In the genomic region with DNA sequence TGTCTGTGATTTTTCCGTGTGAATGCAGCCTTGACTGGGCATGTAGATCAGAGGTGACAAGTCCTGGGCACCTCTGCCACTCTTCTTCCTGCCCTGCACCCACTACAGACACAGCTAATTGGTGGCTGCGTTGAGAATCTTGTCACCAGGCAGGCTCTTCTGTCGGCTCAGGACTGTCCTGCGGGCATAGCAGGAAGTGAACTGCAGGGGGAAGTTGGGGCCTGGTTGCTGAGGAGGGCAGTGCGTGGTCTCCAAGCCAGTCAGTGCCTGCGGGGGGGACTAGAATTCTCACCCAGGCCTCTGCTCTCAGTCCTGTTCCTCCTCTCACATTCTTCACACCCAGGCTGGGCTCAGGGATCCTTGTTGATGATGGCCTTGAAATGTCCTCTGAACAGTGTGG, we compare ENCODE assay signal across 22 cellular contexts. TPM values are rescaled to one million over a fixed set of nuclear protein-coding genes. Genes with fewer than 3 reads are reported as not detected.
A peak's percentile ranks its signal among the peaks of the same experiment; 100 is the strongest.
DNase-seq lines count a peak whose midpoint lies in the region; ATAC-seq and TF ChIP-seq lines count a peak whose summit lies in the region.
"Had no signal": no experiment of that assay in that cellular context is flagged by ENCODE, and none has a peak within 500 bp of the region (broad histone marks: within the 10 kb centered on the region; RNA-seq: fewer than 3 reads in every experiment).

No MANE protein-coding gene starts in this region.

- no peaks in the 10 kb centered on the region for H3K36me3 ChIP-seq in GM23338 (ENCODE audit: insufficient read depth)
- H3K36me3 ChIP-seq in HUES64 (ENCODE audit: insufficient read depth, low read length): no peaks in the 10 kb centered on the region
- no peaks in the 10 kb centered on the region for H3K36me3 ChIP-seq in NT2/D1 (ENCODE audit: insufficient read depth, insufficient read length, low read length)
- H3K36me3 ChIP-seq in endodermal cell (ENCODE audit: control insufficient read depth, insufficient read depth, low read length): no peaks in the 10 kb centered on the region
- H3K36me3 ChIP-seq: SJSA1 had no signal

- no peak overlapping the region for H3K4me2 ChIP-seq in GM23338

- no peaks in the 10 kb centered on the region for H3K9me3 ChIP-seq in HUES64 (ENCODE audit: insufficient read depth, low read depth, low read length)
- H3K9me3 ChIP-seq in NT2/D1 (ENCODE audit: insufficient read depth, low read length): peaks cover 4% of the 10 kb centered on the region; the same call in 1 of the 2 replicates
- no peaks in the 10 kb centered on the region for H3K9me3 ChIP-seq in endodermal cell (ENCODE audit: control insufficient read depth, low read length)
- H3K9me3 ChIP-seq: SJSA1 had no signal

- H3K27ac Mint-ChIP-seq in GM23338 (no peak overlapping the region), endodermal cell (peak overlapping the region; percentile 48)
- H3K27ac Mint-ChIP-seq: CD4-positive, alpha-beta T cell had no signal

- no peaks in the 10 kb centered on the region; the same call in 1 of the 3 replicates for H3K36me3 Mint-ChIP-seq in GM23338 (ENCODE audit: low read depth)
- peaks cover 2% of the 10 kb centered on the region for H3K36me3 Mint-ChIP-seq in endodermal cell (ENCODE audit: low read depth)

- no peaks in the 10 kb centered on the region for H3K79me2 ChIP-seq in GM23338 (replicated peaks; ENCODE audit: insufficient read depth)

- H3K9me3 Mint-ChIP-seq in GM23338 (no peaks in the 10 kb centered on the region; the same call in 2 of the 3 replicates), endodermal cell (no peaks in the 10 kb centered on the region)
- H3K9me3 Mint-ChIP-seq: CD4-positive, alpha-beta T cell had no signal

- H3K27ac ChIP-seq in GM23338 (ENCODE audit: low read depth) (no peak overlapping the region), HUES64 (ENCODE audit: low read depth, low read length) (no peak overlapping the region), endodermal cell (ENCODE audit: low read depth, low read length) (no peak overlapping the region)
- H3K27ac ChIP-seq: GM23248, SJSA1 had no signal

- TF ChIP-seq CTCF in GM23338 (conservative IDR thresholded peaks at IDR 0.05; ENCODE audit: low read depth in 2 of 2) (no peak), endodermal cell (conservative IDR thresholded peaks at IDR 0.05) (no peak)

- H3K4me1 Mint-ChIP-seq in GM23338: peaks cover 18% of the 10 kb centered on the region
- no peaks in the 10 kb centered on the region for H3K4me1 Mint-ChIP-seq in endodermal cell

- H2AFZ ChIP-seq in GM23338: no peak overlapping the region
- H2AFZ ChIP-seq: GM23248 had no signal

- H3K27me3 ChIP-seq in GM23338 (ENCODE audit: insufficient read depth) (no peaks in the 10 kb centered on the region), HUES64 (ENCODE audit: insufficient read depth, low read length) (no peaks in the 10 kb centered on the region), NT2/D1 (ENCODE audit: insufficient read depth, insufficient read length) (no peaks in the 10 kb centered on the region), endodermal cell (ENCODE audit: control insufficient read depth, insufficient read depth, low read length, poor library complexity, severe bottlenecking) (no peaks in the 10 kb centered on the region)

- H3K4me1 ChIP-seq in GM23338 (ENCODE audit: insufficient read depth) (peaks cover 5% of the 10 kb centered on the region; the same call in 1 of the 2 replicates), HUES64 (ENCODE audit: insufficient read depth, low read length) (peaks cover under 1% of the 10 kb centered on the region), NT2/D1 (ENCODE audit: insufficient read depth, insufficient read length) (peaks cover 30% of the 10 kb centered on the region), endodermal cell (ENCODE audit: control insufficient read depth, insufficient read depth, low read length) (no peaks in the 10 kb centered on the region)
- H3K4me1 ChIP-seq: SJSA1 had no signal

- DNase-seq in GM23338 (ENCODE audit: low spot score) (no peak), NT2/D1 (ENCODE audit: low read depth, low spot score) (no peak), endodermal cell (no peak), NCI-H526 treated with DMSO at 0.1 percent for 48 hours (lab: John Stamatoyannopoulos, UW) (no peak)
- no peak for DNase-seq in activated CD4-positive, alpha-beta T cell treated with anti-CD3 and anti-CD28 coated beads, Interleukin-2, amount 50 U/mL, for 4 hours
- DNase-seq: CD4-positive, alpha-beta T cell; DMS79; NCI-H1048; NCI-H1436; NCI-H187 treated with DMSO at 0.1 percent for 48 hours; NCI-H2107; NCI-H510A; NCI-H748 treated with DMSO at 0.1 percent for 48 hours; NK-92 treated with Interleukin-12 subunit alpha and Interleukin-12 subunit beta, amount 100 ng/mL, for 24 hours had no signal

- WGBS in HUES64: 70% methylated on average over 6 of the region's 6 CpGs
- WGBS in endodermal cell (ENCODE audit: insufficient coverage in 1 of 2, insufficient read length in 1 of 2), 2 experiments: 60 to 68% methylated on average over 4 to 6 of the region's 6 CpGs

- no peaks in the 10 kb centered on the region for H3F3A ChIP-seq in GM23338 (replicated peaks; ENCODE audit: low read depth)

- H3K4me3 ChIP-seq in GM23338 (no peak overlapping the region), HUES64 (ENCODE audit: low read length) (no peak overlapping the region), NT2/D1 (ENCODE audit: insufficient read length, low read depth) (no peak overlapping the region), endodermal cell (ENCODE audit: low read length) (no peak overlapping the region)
- H3K4me3 ChIP-seq: GM23248, K562, SJSA1 had no signal

- H3K9me2 ChIP-seq in GM23338 (ENCODE audit: insufficient read depth): no peaks in the 10 kb centered on the region

- peak; percentile 9 for ATAC-seq in GM23338
- ATAC-seq in HG02759 (IDR thresholded peaks at IDR 0.05; ENCODE audit: unreplicated experiment): no peak
- ATAC-seq in GM21717 (IDR thresholded peaks at IDR 0.05; ENCODE audit: unreplicated experiment): no peak

- H3K27me3 Mint-ChIP-seq in GM23338 (ENCODE audit: insufficient read depth, low read depth, poor library complexity): peaks cover 12% of the 10 kb centered on the region
- H3K27me3 Mint-ChIP-seq in endodermal cell (ENCODE audit: insufficient read depth): no peaks in the 10 kb centered on the region
- H3K27me3 Mint-ChIP-seq: CD4-positive, alpha-beta T cell had no signal

- H3K9ac ChIP-seq in HUES64 (ENCODE audit: low read depth, low read length): 0 out of 2 replicates have a peak overlapping the region, but pooled peaks have one; percentile 7
- peak overlapping the region; percentile 3 for H3K9ac ChIP-seq in NT2/D1 (ENCODE audit: insufficient read length, low read depth)
- no peak overlapping the region for H3K9ac ChIP-seq in endodermal cell (ENCODE audit: extremely low read depth, low read length, poor library complexity, severe bottlenecking)
- H3K9ac ChIP-seq: GM23248 had no signal

- H3K4me3 Mint-ChIP-seq in GM23338 (no peak overlapping the region), endodermal cell (no peak overlapping the region)
- H3K4me3 Mint-ChIP-seq: CD4-positive, alpha-beta T cell had no signal

- no peaks in the 10 kb centered on the region; the same call in 1 of the 2 replicates for H4K20me1 ChIP-seq in GM23338 (replicated peaks; ENCODE audit: insufficient read depth)

TF ChIP-seq in GM23338, 12 proteins besides CTCF, POLR2A, EP300 and RAD21 (continues in another document):
- no peak for TF ChIP-seq NANOG (IDR thresholded peaks at IDR 0.05; ENCODE audit: borderline replicate concordance)
- TF ChIP-seq, protein P1, sequence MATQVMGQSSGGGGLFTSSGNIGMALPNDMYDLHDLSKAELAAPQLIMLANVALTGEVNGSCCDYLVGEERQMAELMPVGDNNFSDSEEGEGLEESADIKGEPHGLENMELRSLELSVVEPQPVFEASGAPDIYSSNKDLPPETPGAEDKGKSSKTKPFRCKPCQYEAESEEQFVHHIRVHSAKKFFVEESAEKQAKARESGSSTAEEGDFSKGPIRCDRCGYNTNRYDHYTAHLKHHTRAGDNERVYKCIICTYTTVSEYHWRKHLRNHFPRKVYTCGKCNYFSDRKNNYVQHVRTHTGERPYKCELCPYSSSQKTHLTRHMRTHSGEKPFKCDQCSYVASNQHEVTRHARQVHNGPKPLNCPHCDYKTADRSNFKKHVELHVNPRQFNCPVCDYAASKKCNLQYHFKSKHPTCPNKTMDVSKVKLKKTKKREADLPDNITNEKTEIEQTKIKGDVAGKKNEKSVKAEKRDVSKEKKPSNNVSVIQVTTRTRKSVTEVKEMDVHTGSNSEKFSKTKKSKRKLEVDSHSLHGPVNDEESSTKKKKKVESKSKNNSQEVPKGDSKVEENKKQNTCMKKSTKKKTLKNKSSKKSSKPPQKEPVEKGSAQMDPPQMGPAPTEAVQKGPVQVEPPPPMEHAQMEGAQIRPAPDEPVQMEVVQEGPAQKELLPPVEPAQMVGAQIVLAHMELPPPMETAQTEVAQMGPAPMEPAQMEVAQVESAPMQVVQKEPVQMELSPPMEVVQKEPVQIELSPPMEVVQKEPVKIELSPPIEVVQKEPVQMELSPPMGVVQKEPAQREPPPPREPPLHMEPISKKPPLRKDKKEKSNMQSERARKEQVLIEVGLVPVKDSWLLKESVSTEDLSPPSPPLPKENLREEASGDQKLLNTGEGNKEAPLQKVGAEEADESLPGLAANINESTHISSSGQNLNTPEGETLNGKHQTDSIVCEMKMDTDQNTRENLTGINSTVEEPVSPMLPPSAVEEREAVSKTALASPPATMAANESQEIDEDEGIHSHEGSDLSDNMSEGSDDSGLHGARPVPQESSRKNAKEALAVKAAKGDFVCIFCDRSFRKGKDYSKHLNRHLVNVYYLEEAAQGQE (IDR thresholded peaks at IDR 0.05; ENCODE audit: unreplicated experiment): no peak
- TF ChIP-seq, protein P2, sequence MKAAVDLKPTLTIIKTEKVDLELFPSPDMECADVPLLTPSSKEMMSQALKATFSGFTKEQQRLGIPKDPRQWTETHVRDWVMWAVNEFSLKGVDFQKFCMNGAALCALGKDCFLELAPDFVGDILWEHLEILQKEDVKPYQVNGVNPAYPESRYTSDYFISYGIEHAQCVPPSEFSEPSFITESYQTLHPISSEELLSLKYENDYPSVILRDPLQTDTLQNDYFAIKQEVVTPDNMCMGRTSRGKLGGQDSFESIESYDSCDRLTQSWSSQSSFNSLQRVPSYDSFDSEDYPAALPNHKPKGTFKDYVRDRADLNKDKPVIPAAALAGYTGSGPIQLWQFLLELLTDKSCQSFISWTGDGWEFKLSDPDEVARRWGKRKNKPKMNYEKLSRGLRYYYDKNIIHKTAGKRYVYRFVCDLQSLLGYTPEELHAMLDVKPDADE (IDR thresholded peaks at IDR 0.05): no peak
- TF ChIP-seq ZNF331 (CRISPR knock-in tag; IDR thresholded peaks at IDR 0.05; ENCODE audit: low read depth): no peak
- no peak for TF ChIP-seq ZNF114 (CRISPR knock-in tag; IDR thresholded peaks at IDR 0.05)

RNA-seq across cellular contexts. Expression of a gene that starts 50.5 kb away (rescaled TPM):
- total RNA-seq in GM23338 (2014; rRNA removed; shearing (Covaris generic)): 35.2 and 38.3 TPM in 2 replicates
- polyA plus RNA-seq in GM23338 (2016; fragmentation: Nextera tagmentation; extraction: Ambion mirVana): 8.4 and 8.8 TPM in 2 replicates
- 9.4 TPM for polyA plus RNA-seq in HUES64 (2013, experiment 1 of 2)
- 11.8 TPM for polyA plus RNA-seq in HUES64 (2013, experiment 2 of 2)
- total RNA-seq in endodermal cell: 10 to 100 TPM; 37.0 to 39.1 TPM
- 6.0 TPM for polyA plus RNA-seq in endodermal cell (2013, experiment 1 of 2)
- polyA plus RNA-seq in endodermal cell (2013, experiment 2 of 2): 5.3 TPM
- total RNA-seq: CD4-positive, alpha-beta T cell; GM23248; K562; OCI-LY7 had no signal
- polyA plus RNA-seq: BJ, GM23248 had no signal
